ENCODE assay signal across 31 cellular contexts in genomic region chr3:47554335-47554734, GRCh38.
"Had no signal": no experiment of that assay in that cellular context is flagged by ENCODE, and none has a peak within 500 bp of the region (broad histone marks: within the 10 kb centered on the region; RNA-seq: fewer than 3 reads in every experiment).

No MANE protein-coding gene starts in this region.

- H3K27ac ChIP-seq: neural progenitor cell, ovary, parathyroid adenoma, psoas muscle, skin epidermis, spleen, suprapubic skin, testis, tibial artery, transverse colon, upper lobe of right lung, uterus had no signal

- H3K36me3 ChIP-seq: neural progenitor cell, ovary, spleen, suprapubic skin, tibial artery, transverse colon, upper lobe of right lung, uterus had no signal

- H3K27ac Mint-ChIP-seq: natural killer cell; nephron; progenitor cell of endocrine pancreas; stimulated activated memory B cell treated with anti-CD40 and anti-IgM and Interleukin-4, amounts not matched to agents 10 μg/mL and 1 μg/mL and 100 μg/mL, for 72 hours; stimulated activated naive CD8-positive, alpha-beta T cell treated with anti-CD3 and anti-CD28 coated beads, Interleukin-15, amount 100 ng/mL, for 72 hours; type B pancreatic cell had no signal

- H2AFZ ChIP-seq: neural progenitor cell, parathyroid adenoma had no signal

- H3K9me3 ChIP-seq: ovary, psoas muscle, suprapubic skin, testis, transverse colon, upper lobe of right lung, uterus had no signal

- H3K36me3 Mint-ChIP-seq: natural killer cell; neural progenitor cell; stimulated activated memory B cell treated with anti-CD40 and anti-IgM and Interleukin-4, amounts not matched to agents 10 μg/mL and 1 μg/mL and 100 μg/mL, for 72 hours; type B pancreatic cell had no signal

- H3K4me2 ChIP-seq: neural progenitor cell, smooth muscle cell had no signal

- H3K4me1 ChIP-seq: neural progenitor cell, parathyroid adenoma, psoas muscle, spleen, suprapubic skin, testis, tibial artery, transverse colon, upper lobe of right lung, uterus had no signal

- ATAC-seq: natural killer cell; psoas muscle; right cardiac atrium; sciatic nerve; stimulated activated memory B cell treated with anti-CD40 and anti-IgM and Interleukin-4, amounts not matched to agents 10 μg/mL and 1 μg/mL and 100 μg/mL, for 72 hours; stimulated activated naive CD8-positive, alpha-beta T cell treated with anti-CD3 and anti-CD28 coated beads, Interleukin-15, amount 100 ng/mL, for 72 hours; stimulated activated naive CD8-positive, alpha-beta T cell treated with anti-CD3 and anti-CD28 coated beads, Interleukin-15, Interleukin-2, amounts not matched to agents 100 U/mL and 50 U/mL, for 24 hours; upper lobe of right lung had no signal

- H3K4me1 Mint-ChIP-seq: natural killer cell; nephron; stimulated activated naive CD8-positive, alpha-beta T cell treated with anti-CD3 and anti-CD28 coated beads, Interleukin-15, amount 100 ng/mL, for 72 hours had no signal

- H3K4me3 Mint-ChIP-seq: natural killer cell; nephron; neural progenitor cell; stimulated activated memory B cell treated with anti-CD40 and anti-IgM and Interleukin-4, amounts not matched to agents 10 μg/mL and 1 μg/mL and 100 μg/mL, for 72 hours; stimulated activated naive CD8-positive, alpha-beta T cell treated with anti-CD3 and anti-CD28 coated beads, Interleukin-15, amount 100 ng/mL, for 72 hours; type B pancreatic cell had no signal

- DNase-seq: natural killer cell; occipital lobe; ovary; posterior cingulate gyrus; psoas muscle; right cardiac atrium; spleen; stimulated activated CD4-positive, alpha-beta T cell treated with anti-CD3 and anti-CD28 coated beads, Interleukin-12 subunit alpha, Interleukin-12 subunit beta, amount 100 ng/mL, for 4 hours; stimulated activated CD4-positive, alpha-beta T cell treated with anti-CD3 and anti-CD28 coated beads, Interleukin-1b, Interleukin-23, amount 100 ng/mL, for 48 hours; stimulated activated CD4-positive, alpha-beta T cell treated with anti-CD3 and anti-CD28 coated beads, Interleukin-4, amount 100 ng/mL, for 1 hour; stimulated activated CD4-positive, alpha-beta T cell treated with anti-CD3 and anti-CD28 coated beads, Interleukin-4, amount 100 ng/mL, for 4 hours; stimulated activated CD8-positive, alpha-beta memory T cell treated with anti-CD3 and anti-CD28 coated beads, Interleukin-4, amount 100 ng/mL, for 48 hours; stimulated activated naive CD4-positive, alpha-beta T cell; stimulated activated naive CD8-positive, alpha-beta T cell treated with anti-CD3 and anti-CD28 coated beads, Interleukin-15, amount 100 ng/mL, for 72 hours; stimulated activated naive CD8-positive, alpha-beta T cell treated with anti-CD3 and anti-CD28 coated beads, Interleukin-15, Interleukin-2, amounts not matched to agents 100 U/mL and 50 U/mL, for 24 hours; substantia nigra; testis; tibial artery; transverse colon; upper lobe of right lung; uterus had no signal

- H3K9me3 Mint-ChIP-seq: natural killer cell; stimulated activated memory B cell treated with anti-CD40 and anti-IgM and Interleukin-4, amounts not matched to agents 10 μg/mL and 1 μg/mL and 100 μg/mL, for 72 hours; stimulated activated naive CD8-positive, alpha-beta T cell treated with anti-CD3 and anti-CD28 coated beads, Interleukin-15, amount 100 ng/mL, for 72 hours; type B pancreatic cell had no signal

- H3K27me3 ChIP-seq: neural progenitor cell, ovary, suprapubic skin, testis, transverse colon, uterus had no signal

- H3K4me3 ChIP-seq: neural progenitor cell, ovary, psoas muscle, skin epidermis, smooth muscle cell, spleen, suprapubic skin, testis, tibial artery, transverse colon, upper lobe of right lung, uterus had no signal

- H3K79me2 ChIP-seq: parathyroid adenoma had no signal

- H3K9ac ChIP-seq: neural progenitor cell, parathyroid adenoma had no signal
